Comparison of ENCODE assay signal across 8 cellular contexts in the genomic region with DNA sequence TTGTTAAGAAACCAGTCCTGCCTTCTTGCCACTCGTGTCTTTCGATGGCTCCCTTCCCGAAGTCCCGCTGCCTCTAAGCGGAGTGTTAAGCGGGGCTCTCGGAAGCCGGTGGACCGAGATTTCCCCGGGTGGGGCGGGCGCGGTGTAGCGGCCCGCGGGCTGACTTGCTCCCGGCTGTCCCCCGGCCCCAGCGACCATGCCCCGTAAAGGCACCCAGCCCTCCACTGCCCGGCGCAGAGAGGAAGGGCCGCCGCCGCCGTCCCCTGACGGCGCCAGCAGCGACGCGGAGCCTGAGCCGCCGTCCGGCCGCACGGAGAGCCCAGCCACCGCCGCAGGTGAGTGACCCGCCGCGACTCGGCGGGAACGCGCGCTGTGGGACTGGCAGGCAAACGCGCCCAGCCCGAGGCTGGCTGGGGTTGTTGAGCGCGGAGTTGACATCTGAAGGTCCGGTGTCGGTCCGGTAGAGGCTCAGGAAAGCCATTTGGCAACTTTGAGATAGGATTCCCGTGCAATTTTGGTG. TPM values are rescaled to one million over a fixed set of nuclear protein-coding genes. Genes with fewer than 3 reads are reported as not detected.
DNase-seq lines count a peak whose midpoint lies in the region; ATAC-seq, FAIRE-seq and TF ChIP-seq lines count a peak whose summit lies in the region.

No MANE protein-coding gene starts in this region.

- H3K27ac ChIP-seq in RWPE2 (ENCODE audit: poor library complexity, severe bottlenecking) (peak overlapping the region; percentile 88), left lung (peak overlapping the region; percentile 91 to 93)

- intact Hi-C loops in left lung (cut with DNase I) = no loop called here

- H3K36me3 ChIP-seq in RWPE2 (ENCODE audit: low read depth) (peaks cover 61% of the 10 kb centered on the region), bronchial epithelial cell (ENCODE audit: control insufficient read depth, insufficient read depth, low read length) (no peaks in the 10 kb centered on the region), left lung (no peaks in the 10 kb centered on the region)

- H3K4me3 ChIP-seq in RWPE2 (ENCODE audit: severe bottlenecking) (peak overlapping the region; percentile 66), bronchial epithelial cell (ENCODE audit: low read depth, low read length) (peak overlapping the region; percentile 56), left lung (peak overlapping the region; percentile 72 to 81)

- H3K27me3 ChIP-seq in RWPE2 (ENCODE audit: insufficient read depth, poor library complexity, severe bottlenecking) (no peaks in the 10 kb centered on the region), bronchial epithelial cell (ENCODE audit: control insufficient read depth, insufficient read depth, low read length) (no peaks in the 10 kb centered on the region), left lung (no peaks in the 10 kb centered on the region)

- TF ChIP-seq CTCF in RWPE2 (IDR thresholded peaks at IDR 0.05; ENCODE audit: poor library complexity, severe bottlenecking) = no peak
- TF ChIP-seq CTCF in bronchial epithelial cell (IDR thresholded peaks at IDR 0.05; ENCODE audit: insufficient read depth, low read length, severe bottlenecking) = no peak
- TF ChIP-seq CTCF in left lung (IDR thresholded peaks at IDR 0.05) = no peak

- peaks cover 26% of the 10 kb centered on the region for H3K4me1 ChIP-seq in RWPE2 (ENCODE audit: insufficient read depth, poor library complexity, severe bottlenecking)
- peaks cover 0 to 57% of the 10 kb centered on the region in 2 donors for H3K4me1 ChIP-seq in left lung

- H3K9me3 ChIP-seq in RWPE2 (ENCODE audit: severe bottlenecking) (no peaks in the 10 kb centered on the region), left lung (no peaks in the 10 kb centered on the region)

- ATAC-seq in RWPE2 (ENCODE audit: low read depth) (peak; percentile 4; the same call in 1 of the 3 replicates), left lung (peak; percentile 1), GM21423 (IDR thresholded peaks at IDR 0.05; ENCODE audit: unreplicated experiment) (no peak)

- FAIRE-seq in bronchial epithelial cell (lab: Jason Lieb, UNC) (no peak), frontal cortex (lab: Jason Lieb, UNC) (no peak)

- DNase-seq in activated effector memory CD4-positive, alpha-beta T cell treated with anti-CD3 and anti-CD28 coated beads, Interleukin-2, amount 50 U/mL, for 16 hours = peak; percentile 71
- no peak for DNase-seq in activated effector memory CD4-positive, alpha-beta T cell treated with Interleukin-2 at 50 U/mL for 16 hours
- DNase-seq in RWPE2 (ENCODE audit: low spot score) (no peak), bronchial epithelial cell (ENCODE audit: low read depth) (no peak), left lung (peak; percentile 45 to 90), frontal cortex (ENCODE audit: low spot score in 2 of 2) (no peak)
- peak; percentile 39 for DNase-seq in stimulated activated CD8-positive, alpha-beta memory T cell treated with anti-CD3 and anti-CD28 coated beads, Interleukin-4, amount 100 ng/mL, for 48 hours

RNA-seq across cellular contexts. Expression of a gene that starts 1.2 kb away (rescaled TPM):
- total RNA-seq in bronchial epithelial cell (12.1 and 12.8 TPM in 2 replicates), left lung (10 to 100 TPM; 68.6 to 73.5 TPM), frontal cortex (24.9 TPM)

RNA-seq across cellular contexts. Expression of a gene that starts 1.7 kb away (rescaled TPM):
- total RNA-seq in bronchial epithelial cell (16.5 and 16.8 TPM in 2 replicates), left lung (10 to 100 TPM; 27.9 to 45.0 TPM), frontal cortex (42.4 TPM)

RNA-seq across cellular contexts. Expression of a gene that starts 48.9 kb away (rescaled TPM):
- total RNA-seq in bronchial epithelial cell (5.8 and 6.5 TPM in 2 replicates), left lung (1 to 10 TPM; 4.3 to 8.7 TPM), frontal cortex (11.0 TPM)

Comparison
In these comparisons a context has a peak if more than half of its experiments do, and no peak if none do; other contexts are left out.
1. DNase-seq: peak in activated effector memory CD4-positive, alpha-beta T cell treated with anti-CD3 and anti-CD28 coated beads, Interleukin-2, amount 50 U/mL, for 16 hours (single experiment), left lung (2 of 2) and stimulated activated CD8-positive, alpha-beta memory T cell treated with anti-CD3 and anti-CD28 coated beads, Interleukin-4, amount 100 ng/mL, for 48 hours (single experiment); none in activated effector memory CD4-positive, alpha-beta T cell treated with Interleukin-2 at 50 U/mL for 16 hours (single experiment), RWPE2 (single experiment), bronchial epithelial cell (single experiment) and frontal cortex (0 of 2).
2. Peak in every context shown above with its lines, with median percentiles within 50 percentile points of each other: H3K4me3 ChIP-seq.